22 cellular contexts compared by ENCODE assay signal in the genomic region with DNA sequence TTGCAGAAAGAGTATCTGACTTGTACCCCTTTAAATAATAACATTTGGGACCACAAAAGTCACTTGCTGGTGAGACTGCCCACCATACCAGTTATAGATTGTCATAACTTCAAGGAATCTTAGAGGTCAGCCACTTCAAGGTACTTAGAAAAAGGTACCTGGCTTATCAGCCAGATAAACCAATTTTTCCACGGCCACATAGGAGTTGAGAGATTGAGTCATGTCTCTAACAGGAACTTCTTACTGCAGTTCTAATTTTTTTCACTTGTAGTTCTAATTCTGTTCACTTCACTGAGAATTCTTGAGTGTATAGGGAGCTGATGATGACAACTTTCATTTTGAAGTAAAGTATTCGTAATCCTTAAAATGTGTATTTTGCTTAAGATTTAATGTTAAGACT.
"Had no signal": no experiment of that assay in that cellular context is flagged by ENCODE, and none has a peak within 500 bp of the region (broad histone marks: within the 10 kb centered on the region; RNA-seq: fewer than 3 reads in every experiment).

No MANE protein-coding gene starts in this region.

- H3K4me1 Mint-ChIP-seq: neural crest cell had no signal

- DNase-seq: activated CD4-positive, CD25-positive, alpha-beta regulatory T cell; activated T-cell treated with anti-CD3 and anti-CD28 coated beads, Interleukin-2, amount 50 U/mL, for 4 hours; amygdala; central memory CD4-positive, alpha-beta T cell; colonic mucosa; left colon; lower lobe of right lung; right cardiac atrium; SHP77 treated with DMSO at 0.1 percent for 48 hours; stimulated activated CD4-positive, alpha-beta T cell treated with anti-CD3 and anti-CD28 coated beads, Interleukin-15, amount 100 ng/mL, for 24 hours; stimulated activated CD4-positive, alpha-beta T cell treated with anti-CD3 and anti-CD28 coated beads, Interleukin-4, amount 100 ng/mL, for 1 hour; stimulated activated naive CD4-positive, alpha-beta T cell; testis; upper lobe of left lung had no signal

- H3K36me3 Mint-ChIP-seq: brain had no signal

- H3K27ac Mint-ChIP-seq: brain had no signal

- H3K4me3 Mint-ChIP-seq: activated T-cell treated with anti-CD3 and anti-CD28 coated beads, Interleukin-2, amount 50 U/mL, for 4 hours; brain; neural crest cell; T-helper 1 cell treated with Interleukin-12 subunit alpha and Interleukin-12 subunit beta and Interleukin-4 antibody, amounts not matched to agents 30 μg/mL and 1 μg/mL, for 36 hours had no signal

- H3K4me3 ChIP-seq: colonic mucosa, esophagus muscularis mucosa, lower lobe of right lung, prostate gland, skin epidermis, testis, upper lobe of left lung had no signal

- ATAC-seq: left colon, lower lobe of right lung, right cardiac atrium had no signal

- H3K9me3 ChIP-seq: colonic mucosa, esophagus muscularis mucosa, lower lobe of right lung, prostate gland, testis, upper lobe of left lung had no signal

- H3K4me1 ChIP-seq: colonic mucosa, esophagus muscularis mucosa, lower lobe of right lung, prostate gland, testis, upper lobe of left lung had no signal

- H3K27ac ChIP-seq: colonic mucosa, esophagus muscularis mucosa, lower lobe of right lung, prostate gland, testis, upper lobe of left lung had no signal

- H3K9me3 Mint-ChIP-seq: activated T-cell treated with anti-CD3 and anti-CD28 coated beads, Interleukin-2, amount 50 U/mL, for 4 hours; brain; neural crest cell had no signal

- H3K27me3 Mint-ChIP-seq: brain had no signal

- H3K36me3 ChIP-seq: colonic mucosa, esophagus muscularis mucosa, lower lobe of right lung, prostate gland, upper lobe of left lung had no signal

- FAIRE-seq: islet of Langerhans, TTC549 had no signal

- H3K27me3 ChIP-seq: colonic mucosa, esophagus muscularis mucosa, testis, upper lobe of left lung had no signal
